16 cellular contexts compared by ENCODE assay signal in genomic region chr13:82010780-82011179, GRCh38.
DNase-seq lines count a peak whose midpoint lies in the region; TF ChIP-seq lines count a peak whose summit lies in the region.
"Had no signal": no experiment of that assay in that cellular context is flagged by ENCODE, and none has a peak within 500 bp of the region (broad histone marks: within the 10 kb centered on the region; RNA-seq: fewer than 3 reads in every experiment).

No MANE protein-coding gene starts in this region.

- H3K36me3 ChIP-seq in SK-N-MC (ENCODE audit: insufficient read depth, low read length) = no peaks in the 10 kb centered on the region

- no TSS peak for BruUV-seq in Calu3 (replicated peaks; lab: Mats Ljungman, UMichigan)

- H3K27ac ChIP-seq in SK-N-MC (0 out of 2 replicates have a peak overlapping the region, but pooled peaks have one; percentile 29), caudate nucleus (ENCODE audit: low read depth, low read length) (no peak overlapping the region)

- H3K4me3 Mint-ChIP-seq in mesothelial cell of epicardium (no peak overlapping the region), Calu3 (ENCODE audit: low read depth, unreplicated experiment) (no peak overlapping the region)
- H3K4me3 Mint-ChIP-seq: CD14-positive monocyte had no signal

- H3K4me3 ChIP-seq in SK-N-MC = no peak overlapping the region

- H3K4me1 Mint-ChIP-seq in mesothelial cell of epicardium (peaks cover 43% of the 10 kb centered on the region), Calu3 (ENCODE audit: low read depth, unreplicated experiment) (no peaks in the 10 kb centered on the region)
- H3K4me1 Mint-ChIP-seq: CD14-positive monocyte had no signal

- H3K27ac Mint-ChIP-seq in mesothelial cell of epicardium (peak overlapping the region; percentile 26), Calu3 (ENCODE audit: unreplicated experiment) (no peak overlapping the region)
- H3K27ac Mint-ChIP-seq: CD14-positive monocyte had no signal

- no peak overlapping the region for H3K9ac ChIP-seq in SK-N-MC (ENCODE audit: insufficient read length)

- H3K9me3 Mint-ChIP-seq in mesothelial cell of epicardium (no peaks in the 10 kb centered on the region), Calu3 (ENCODE audit: low read depth, unreplicated experiment) (no peaks in the 10 kb centered on the region)

- intact Hi-C loops in Calu3 (cut with micrococcal nuclease; ENCODE audit: unreplicated experiment) = no loop called here

- no peaks in the 10 kb centered on the region for H3K36me3 Mint-ChIP-seq in mesothelial cell of epicardium
- H3K36me3 Mint-ChIP-seq in Calu3 (ENCODE audit: insufficient read depth, unreplicated experiment) = no peaks in the 10 kb centered on the region
- H3K36me3 Mint-ChIP-seq: CD14-positive monocyte had no signal

- H3K9me3 ChIP-seq in SK-N-MC (ENCODE audit: low read depth, low read length) = no peaks in the 10 kb centered on the region
- H3K9me3 ChIP-seq: Caco-2 had no signal

- peak; percentile 38 for DNase-seq in DMS53 (lab: John Stamatoyannopoulos, UW)
- DNase-seq in DMS53 treated with DMSO at 0.1 percent for 48 hours (lab: John Stamatoyannopoulos, UW; ENCODE audit: unreplicated experiment) = no peak
- DNase-seq in SK-N-MC (ENCODE audit: low read depth, low spot score) = no peak
- DNase-seq in dermis blood vessel endothelial cell = peak; percentile 57
- DNase-seq in mesothelial cell of epicardium (ENCODE audit: low spot score in 2 of 2, unreplicated experiment in 2 of 2) = no peak
- no peak for DNase-seq in OCI-M2 (lab: John Stamatoyannopoulos, UW; ENCODE audit: unreplicated experiment)
- no peak for DNase-seq in caudate nucleus (lab: John Stamatoyannopoulos, UW)
- DNase-seq in Calu3 = no peak
- DNase-seq: 8988T, Caco-2, KG1, NCI-H1092 treated with DMSO at 0.1 percent for 48 hours, NCI-H1694, NCI-H446, SHP77 treated with DMSO at 0.1 percent for 48 hours had no signal

- CTCF ChIA-PET in Calu3 (lab: Charles Lee) = no interaction called here

- TF ChIP-seq CTCF in mesothelial cell of epicardium (IDR thresholded peaks at IDR 0.05; ENCODE audit: unreplicated experiment) = no peak
- TF ChIP-seq CTCF in Calu3 (IDR thresholded peaks at IDR 0.05; ENCODE audit: unreplicated experiment) = no peak

- H3K27me3 Mint-ChIP-seq in mesothelial cell of epicardium (ENCODE audit: low read depth) (no peaks in the 10 kb centered on the region), Calu3 (ENCODE audit: unreplicated experiment) (no peaks in the 10 kb centered on the region)

Comparison
In these comparisons a context has a peak if more than half of its experiments do, and no peak if none do; other contexts are left out.
1. DNase-seq: peak in DMS53 (single experiment) and dermis blood vessel endothelial cell (single experiment); none in DMS53 treated with DMSO at 0.1 percent for 48 hours (single experiment), SK-N-MC (single experiment), mesothelial cell of epicardium (0 of 2), OCI-M2 (single experiment), caudate nucleus (0 of 61) and Calu3 (single experiment).